Comparison of ENCODE assay signal across 8 cellular contexts in the genomic region with DNA sequence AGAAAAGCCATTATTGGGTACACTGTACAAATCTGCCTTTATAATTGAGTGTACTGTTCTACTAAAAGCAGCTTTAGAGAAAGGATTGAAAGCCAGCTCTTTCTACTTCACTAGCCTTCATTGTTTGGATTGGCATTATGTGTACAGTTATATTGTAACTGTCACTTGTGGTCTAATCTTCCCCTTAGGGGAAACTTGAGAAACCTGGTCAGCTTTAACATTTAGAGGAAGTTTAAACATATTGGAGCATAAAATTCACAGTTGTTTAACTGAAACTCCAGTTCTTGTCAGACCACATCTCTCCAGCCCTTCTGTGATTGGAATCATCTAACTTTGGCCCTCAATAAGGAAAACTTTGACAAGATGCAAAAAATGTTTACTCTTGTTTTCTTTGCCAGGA. TPM values are rescaled to one million over a fixed set of nuclear protein-coding genes. Genes with fewer than 3 reads are reported as not detected.
A peak's percentile ranks its signal among the peaks of the same experiment; 100 is the strongest.
DNase-seq lines count a peak whose midpoint lies in the region; ATAC-seq and TF ChIP-seq lines count a peak whose summit lies in the region.

No MANE protein-coding gene starts in this region.

- in situ Hi-C loops in GM13977 (cut with MboI; ENCODE audit: low pct_unique_long_range_greater_than_20kb, low sequenced_read_pairs, unreplicated experiment): no loop called here

- H3K4me3 Mint-ChIP-seq in glutamatergic neuron (ENCODE audit: unreplicated experiment): no peak overlapping the region

- ATAC-seq in GM21737 (IDR thresholded peaks at IDR 0.05; ENCODE audit: unreplicated experiment): peak; percentile 57
- ATAC-seq in GM19351 (IDR thresholded peaks at IDR 0.05; ENCODE audit: unreplicated experiment): no peak
- ATAC-seq in omental fat pad (ENCODE audit: low FRiP score): no peak

- no peaks in the 10 kb centered on the region for H3K36me3 Mint-ChIP-seq in glutamatergic neuron (ENCODE audit: unreplicated experiment)

- no peaks in the 10 kb centered on the region for H3K9me3 Mint-ChIP-seq in glutamatergic neuron (ENCODE audit: unreplicated experiment)

- peaks cover 29% of the 10 kb centered on the region for H3K4me1 Mint-ChIP-seq in glutamatergic neuron (ENCODE audit: low read depth, unreplicated experiment)

- peak; percentile 48 for DNase-seq in GM13977 (ENCODE audit: low spot score)
- peak; percentile 83 for DNase-seq in NOMO-1 treated with DMSO at 0.1 percent for 48 hours (lab: John Stamatoyannopoulos, UW; ENCODE audit: unreplicated experiment)
- DNase-seq in fibroblast of peridontal ligament (ENCODE audit: extremely low read depth): peak; percentile 37
- DNase-seq in stimulated activated CD8-positive, alpha-beta memory T cell treated with anti-CD3 and anti-CD28 coated beads, Interleukin-4, amount 100 ng/mL, for 48 hours: no peak
- DNase-seq in glutamatergic neuron: no peak
- DNase-seq in omental fat pad (ENCODE audit: low spot score): no peak

- no peaks in the 10 kb centered on the region for H3K27me3 Mint-ChIP-seq in glutamatergic neuron (ENCODE audit: unreplicated experiment)

- H3K27ac Mint-ChIP-seq in glutamatergic neuron (ENCODE audit: unreplicated experiment): no peak overlapping the region

- TF ChIP-seq CTCF in GM13977 (IDR thresholded peaks at IDR 0.05; ENCODE audit: extremely low read depth, insufficient read depth, missing control alignments): no peak
- TF ChIP-seq CTCF in glutamatergic neuron (IDR thresholded peaks at IDR 0.05; ENCODE audit: partially characterized antibody, unreplicated experiment): no peak
- no peak for TF ChIP-seq CTCF in omental fat pad (IDR thresholded peaks at IDR 0.05)

RNA-seq across cellular contexts. Expression of a gene that starts 24.6 kb away (rescaled TPM):
- total RNA-seq in glutamatergic neuron (ENCODE audit: unreplicated experiment) (49.4 TPM), omental fat pad (100 to 1,000 TPM in 3 of 4 donors, 10 to 100 TPM in 1; 90.5 to 188 (median 148) TPM)

Comparison
In these comparisons a context has a peak if more than half of its experiments do, and no peak if none do; other contexts are left out.
1. DNase-seq: peak in GM13977 (single experiment), NOMO-1 treated with DMSO at 0.1 percent for 48 hours (single experiment) and fibroblast of peridontal ligament (single experiment); none in stimulated activated CD8-positive, alpha-beta memory T cell treated with anti-CD3 and anti-CD28 coated beads, Interleukin-4, amount 100 ng/mL, for 48 hours (single experiment), glutamatergic neuron (single experiment) and omental fat pad (single experiment).